In the genomic region with DNA sequence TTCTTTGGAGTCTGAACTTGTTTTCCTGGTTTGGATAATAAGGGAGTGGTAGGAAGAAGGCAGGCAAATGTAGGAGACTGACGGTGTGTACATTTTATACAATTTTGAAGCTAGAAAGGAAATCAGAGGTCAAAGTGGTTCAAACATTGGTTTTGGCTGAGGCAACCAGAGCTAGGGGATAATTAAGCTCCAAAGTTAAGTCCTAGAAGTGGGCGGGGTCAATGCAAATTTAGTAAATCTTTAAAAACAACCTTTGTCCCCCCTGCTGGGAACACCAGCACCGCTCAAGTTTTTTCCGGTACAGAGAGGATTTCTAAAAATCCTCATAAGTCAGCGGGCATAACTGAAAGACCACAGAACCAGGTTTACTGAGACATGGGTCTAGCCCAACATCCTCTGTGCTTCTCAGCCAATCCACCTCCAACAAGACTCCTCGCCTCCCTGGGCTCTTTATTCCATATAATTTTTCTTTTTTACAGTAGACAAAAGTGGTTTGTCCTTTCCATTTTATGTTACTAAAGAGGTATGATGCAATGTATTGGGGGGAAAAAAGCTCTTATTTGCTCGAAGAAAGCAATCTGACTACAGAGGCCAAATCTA, we compare ENCODE assay signal across 8 cellular contexts. TPM values are rescaled to one million over a fixed set of nuclear protein-coding genes. Genes with fewer than 3 reads are reported as not detected.
A peak's percentile ranks its signal among the peaks of the same experiment; 100 is the strongest.
DNase-seq lines count a peak whose midpoint lies in the region; ATAC-seq, FAIRE-seq and TF ChIP-seq lines count a peak whose summit lies in the region.

No MANE protein-coding gene starts in this region.

- H3K36me3 ChIP-seq in pancreas, result no peaks in the 10 kb centered on the region

- H3K27me3 Mint-ChIP-seq in activated CD4-positive, alpha-beta T cell treated with anti-CD3 and anti-CD28 coated beads, Interleukin-2, amount 10 ng/mL, durations not matched to agents 7 days and 5 days, result no peaks in the 10 kb centered on the region

- FAIRE-seq in pancreas (lab: Jason Lieb, UNC), result no peak

- peak overlapping the region; percentile 97 for H3K4me3 Mint-ChIP-seq in activated CD4-positive, alpha-beta T cell treated with anti-CD3 and anti-CD28 coated beads, Interleukin-2, amount 10 ng/mL, durations not matched to agents 7 days and 5 days

- H3K4me1 Mint-ChIP-seq in activated CD4-positive, alpha-beta T cell treated with anti-CD3 and anti-CD28 coated beads, Interleukin-2, amount 10 ng/mL, durations not matched to agents 7 days and 5 days, result peaks cover 59% of the 10 kb centered on the region

- POLR2A ChIA-PET in activated CD4-positive, alpha-beta T cell treated with anti-CD3 and anti-CD28 coated beads, Interleukin-2, amount 10 ng/mL, durations not matched to agents 7 days and 5 days (lab: Charles Lee), result no interaction called here

- TF ChIP-seq CTCF in fibroblast of the aortic adventitia (IDR thresholded peaks at IDR 0.05; ENCODE audit: insufficient read depth, low read length), result peak; percentile 1
- TF ChIP-seq CTCF in pancreas (IDR thresholded peaks at IDR 0.05), result no peak

- WGBS in pancreas, 2 donors, result 0 to 1% methylated on average over 7 of the region's 7 CpGs

- no peaks in the 10 kb centered on the region for H3K27me3 ChIP-seq in pancreas

- H3K27ac Mint-ChIP-seq in activated CD4-positive, alpha-beta T cell treated with anti-CD3 and anti-CD28 coated beads, Interleukin-2, amount 10 ng/mL, durations not matched to agents 7 days and 5 days, result peak overlapping the region; percentile 98

- ATAC-seq in pancreas, result peak in 3 of 4 donors; percentile 3 to 11 (median 4)
- no peak for ATAC-seq in HG02840 (IDR thresholded peaks at IDR 0.05; ENCODE audit: low FRiP score, unreplicated experiment)

- H3K36me3 Mint-ChIP-seq in activated CD4-positive, alpha-beta T cell treated with anti-CD3 and anti-CD28 coated beads, Interleukin-2, amount 10 ng/mL, durations not matched to agents 7 days and 5 days (ENCODE audit: low read depth), result peaks cover 29% of the 10 kb centered on the region

- intact Hi-C loops in pancreas (cut with DNase I), result no loop called here

- peak overlapping the region; percentile 86 for H3K4me3 ChIP-seq in fibroblast of the aortic adventitia (ENCODE audit: low read depth, low read length)
- H3K4me3 ChIP-seq in pancreas, result peak overlapping the region; percentile 53 to 88 (median 74)

- peak overlapping the region; percentile 44 to 95 (median 95) for H3K27ac ChIP-seq in pancreas

- CTCF ChIA-PET in activated CD4-positive, alpha-beta T cell treated with anti-CD3 and anti-CD28 coated beads, Interleukin-2, amount 10 ng/mL, durations not matched to agents 7 days and 5 days (lab: Charles Lee), result interaction anchor here (0.7 to 1.5 kb wide), 6 partner anchors 7 to 127 kb away, joined by 3 to 4 read pairs (median 3); no protein-coding TSS in a partner anchor

- H3K9me3 ChIP-seq in pancreas, result no peaks in the 10 kb centered on the region

- no peaks in the 10 kb centered on the region for H3K9me3 Mint-ChIP-seq in activated CD4-positive, alpha-beta T cell treated with anti-CD3 and anti-CD28 coated beads, Interleukin-2, amount 10 ng/mL, durations not matched to agents 7 days and 5 days

- DNase-seq in ELR (ENCODE audit: low read depth) (peak; percentile 44), HuH-7.5 (ENCODE audit: low spot score) (peak; percentile 51), fibroblast of the aortic adventitia (ENCODE audit: low read depth) (no peak), pancreas (peak in 2 of 6 donors; percentile 35 to 49), NCI-H2107 treated with DMSO at 0.1 percent for 48 hours (lab: John Stamatoyannopoulos, UW; ENCODE audit: unreplicated experiment) (no peak), SHP77 treated with DMSO at 0.1 percent for 48 hours (lab: John Stamatoyannopoulos, UW) (no peak)
- DNase-seq in activated CD4-positive, alpha-beta T cell treated with anti-CD3 and anti-CD28 coated beads, Interleukin-2, amount 10 ng/mL, durations not matched to agents 7 days and 5 days, result peak; percentile 47

- peaks cover 10 to 42% (median 26%) of the 10 kb centered on the region in 3 donors for H3K4me1 ChIP-seq in pancreas

RNA-seq across cellular contexts. Expression of gene GLUD1, which starts 1.7 kb away (rescaled TPM):
- total RNA-seq in activated CD4-positive, alpha-beta T cell treated with anti-CD3 and anti-CD28 coated beads, Interleukin-2, amount 10 ng/mL, durations not matched to agents 7 days and 5 days, result 100 to 1,000 TPM in 1 of 2 experiments, 10 to 100 TPM in 1; 99.5 to 100 TPM
- 137 and 346 TPM in 2 replicates for total RNA-seq in fibroblast of the aortic adventitia (ENCODE audit: low replicate concordance)
- total RNA-seq in pancreas, result 10 to 100 TPM; 32.1 to 62.0 (median 47.9) TPM
- polyA plus RNA-seq in pancreas, result 10 to 100 TPM; 24.1 to 40.7 TPM

RNA-seq across cellular contexts. Expression of gene SHLD2, which starts 2.0 kb away (rescaled TPM):
- total RNA-seq in activated CD4-positive, alpha-beta T cell treated with anti-CD3 and anti-CD28 coated beads, Interleukin-2, amount 10 ng/mL, durations not matched to agents 7 days and 5 days, result 10 to 100 TPM; 34.8 to 38.9 TPM
- 19.8 and 45.7 TPM in 2 replicates for total RNA-seq in fibroblast of the aortic adventitia (ENCODE audit: low replicate concordance)
- total RNA-seq in pancreas, result 10 to 100 TPM in 4 of 6 donors, 1 to 10 TPM in 2; 8.0 to 15.7 (median 10.7) TPM
- 10 to 100 TPM in 1 of 2 donors, 1 to 10 TPM in 1; 8.6 to 11.8 TPM for polyA plus RNA-seq in pancreas

Comparison
In these comparisons a context has a peak if more than half of its experiments do, and no peak if none do; other contexts are left out.
1. DNase-seq: peak in ELR (single experiment), HuH-7.5 (single experiment) and activated CD4-positive, alpha-beta T cell treated with anti-CD3 and anti-CD28 coated beads, Interleukin-2, amount 10 ng/mL, durations not matched to agents 7 days and 5 days (single experiment); none in fibroblast of the aortic adventitia (single experiment), NCI-H2107 treated with DMSO at 0.1 percent for 48 hours (single experiment) and SHP77 treated with DMSO at 0.1 percent for 48 hours (single experiment).